Comparison of ENCODE assay signal across 1 cellular context in the genomic region with DNA sequence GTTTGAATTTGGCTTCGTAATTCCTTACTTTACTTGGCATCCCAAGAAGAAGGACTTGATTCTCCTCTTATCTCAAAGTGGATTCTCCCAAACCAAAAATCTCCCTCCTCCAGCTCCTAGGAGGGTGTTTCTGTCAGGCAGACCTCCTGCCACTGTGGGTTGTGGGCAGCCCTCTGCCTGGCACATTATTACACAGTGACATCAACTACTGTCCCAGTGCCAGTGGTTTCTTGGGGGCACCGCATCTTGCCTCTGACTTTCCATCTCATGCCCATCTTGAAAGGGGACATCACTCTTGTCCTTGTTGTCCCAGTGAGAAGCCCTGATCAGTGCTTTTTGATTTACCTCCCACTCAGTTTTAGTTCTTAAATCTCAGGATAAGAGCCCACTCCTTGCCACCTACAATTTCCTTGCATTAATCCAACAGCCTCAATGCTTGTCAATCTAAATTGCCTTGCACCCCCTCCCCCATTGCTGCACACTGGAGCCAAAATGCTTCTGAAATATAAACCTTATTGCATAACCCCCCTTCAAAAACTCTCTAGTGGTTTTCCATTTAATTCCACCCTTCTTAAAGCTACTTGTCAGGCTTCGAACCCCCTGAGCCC.
TF ChIP-seq lines count a peak whose summit lies in the region.

No MANE protein-coding gene starts in this region.

TF ChIP-seq in IMR-90, 13 proteins besides CTCF, POLR2A, EP300 and RAD21:
- TF ChIP-seq RCOR1 (IDR thresholded peaks at IDR 0.05; ENCODE audit: insufficient replicate concordance, low read length) = no peak
- no peak for TF ChIP-seq FOS (IDR thresholded peaks at IDR 0.05; ENCODE audit: low read depth, low read length)
- TF ChIP-seq BHLHE40 (IDR thresholded peaks at IDR 0.05; ENCODE audit: low read depth, low read length) = no peak
- no peak for TF ChIP-seq NFE2L2 (IDR thresholded peaks at IDR 0.05; ENCODE audit: low read depth, low read length)
- TF ChIP-seq, protein P1, sequence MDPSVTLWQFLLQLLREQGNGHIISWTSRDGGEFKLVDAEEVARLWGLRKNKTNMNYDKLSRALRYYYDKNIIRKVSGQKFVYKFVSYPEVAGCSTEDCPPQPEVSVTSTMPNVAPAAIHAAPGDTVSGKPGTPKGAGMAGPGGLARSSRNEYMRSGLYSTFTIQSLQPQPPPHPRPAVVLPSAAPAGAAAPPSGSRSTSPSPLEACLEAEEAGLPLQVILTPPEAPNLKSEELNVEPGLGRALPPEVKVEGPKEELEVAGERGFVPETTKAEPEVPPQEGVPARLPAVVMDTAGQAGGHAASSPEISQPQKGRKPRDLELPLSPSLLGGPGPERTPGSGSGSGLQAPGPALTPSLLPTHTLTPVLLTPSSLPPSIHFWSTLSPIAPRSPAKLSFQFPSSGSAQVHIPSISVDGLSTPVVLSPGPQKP (IDR thresholded peaks at IDR 0.05; ENCODE audit: borderline replicate concordance, low read depth, low read length) = no peak
- no peak for TF ChIP-seq MXI1 (IDR thresholded peaks at IDR 0.05; ENCODE audit: borderline replicate concordance, low read depth, low read length)
- no peak for TF ChIP-seq RFX5 (IDR thresholded peaks at IDR 0.05; ENCODE audit: low read depth, low read length)
- TF ChIP-seq MAFK (IDR thresholded peaks at IDR 0.05; ENCODE audit: low read depth, low read length) = no peak
